ENCODE assay signal across 1 cellular context in genomic region chr2:189613077-189613636, GRCh38.
TF ChIP-seq lines count a peak whose summit lies in the region.

No MANE protein-coding gene starts in this region.

TF ChIP-seq in K562, 482 proteins besides CTCF, POLR2A, EP300 and RAD21 (continued from another document):
- TF ChIP-seq ZBTB40 (IDR thresholded peaks at IDR 0.05): no peak
- TF ChIP-seq ZBTB40 (CRISPR knock-in tag; IDR thresholded peaks at IDR 0.05): no peak
- no peak for TF ChIP-seq RBM17 (IDR thresholded peaks at IDR 0.05; ENCODE audit: borderline replicate concordance, low read depth, low read length)
- peak; percentile 50 for TF ChIP-seq TAF1 (IDR thresholded peaks at IDR 0.05; ENCODE audit: control insufficient read depth, extremely low read depth, insufficient read depth, low read length, severe bottlenecking)
- TF ChIP-seq ZNF140 (CRISPR knock-in tag; IDR thresholded peaks at IDR 0.05): no peak
- no peak for TF ChIP-seq ZFP91 (CRISPR knock-in tag; IDR thresholded peaks at IDR 0.05)
- TF ChIP-seq MNT (conservative IDR thresholded peaks at IDR 0.05): peak in 1 of 2 experiments; percentile 45; a peak in 1 of 4 replicates
- no peak for TF ChIP-seq GTF2B (IDR thresholded peaks at IDR 0.05; ENCODE audit: extremely low read depth, insufficient read length)
- TF ChIP-seq NELFE (IDR thresholded peaks at IDR 0.05; ENCODE audit: insufficient read depth, insufficient read length): no peak
- TF ChIP-seq MEF2D (tag; conservative IDR thresholded peaks at IDR 0.05; ENCODE audit: low read depth): 0 out of 2 replicates have a peak, but pooled peaks have one; percentile 38
- TF ChIP-seq LEF1 (IDR thresholded peaks at IDR 0.05): peak; percentile 71
- no peak for TF ChIP-seq KDM2B (CRISPR knock-in tag; IDR thresholded peaks at IDR 0.05)
- TF ChIP-seq ZFPM2 (CRISPR knock-in tag; IDR thresholded peaks at IDR 0.05): no peak
- peak; percentile 52 for TF ChIP-seq POLR2B (IDR thresholded peaks at IDR 0.05; ENCODE audit: low read depth, partially characterized antibody)
- 0 out of 2 replicates have a peak, but pooled peaks have one; percentile 36 for TF ChIP-seq FOXJ2 (tag; IDR thresholded peaks at IDR 0.05)
- TF ChIP-seq ZNF717 (CRISPR knock-in tag; IDR thresholded peaks at IDR 0.05): no peak
- TF ChIP-seq GATAD2B (IDR thresholded peaks at IDR 0.05; ENCODE audit: borderline replicate concordance): no peak
